30 cellular contexts compared by ENCODE assay signal in the genomic region with DNA sequence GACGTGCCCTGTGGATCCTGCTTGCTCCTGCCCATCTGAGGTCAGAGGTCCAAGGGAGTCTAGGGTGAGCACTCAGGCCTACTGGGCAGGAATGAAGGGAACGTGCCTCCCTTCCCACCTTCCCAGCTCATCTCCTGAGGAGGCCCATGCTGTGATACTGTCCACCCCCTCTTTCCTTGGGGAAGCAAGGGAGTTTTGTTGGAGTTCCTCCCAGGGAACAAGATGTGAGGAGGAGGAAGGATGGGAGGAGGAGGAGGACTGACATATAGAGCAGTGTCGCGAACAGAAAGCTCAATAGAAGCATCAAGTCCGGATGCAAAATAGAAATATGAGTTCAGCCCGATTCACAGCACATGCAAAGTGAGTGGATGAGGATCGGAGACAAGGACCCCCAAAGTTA. TPM values are rescaled to one million over a fixed set of nuclear protein-coding genes. Genes with fewer than 3 reads are reported as not detected.
"Had no signal": no experiment of that assay in that cellular context is flagged by ENCODE, and none has a peak within 500 bp of the region (broad histone marks: within the 10 kb centered on the region; RNA-seq: fewer than 3 reads in every experiment).

No MANE protein-coding gene starts in this region.

- H3K9me3 ChIP-seq: left ventricle myocardium inferior, lower lobe of right lung, pancreas, right lobe of liver, spleen, testis, tibial nerve, upper lobe of right lung had no signal

- H3K27ac Mint-ChIP-seq: immature natural killer cell; memory B cell; mesothelial cell of epicardium; progenitor cell of endocrine pancreas; stimulated activated memory B cell treated with anti-CD40 and anti-IgM and Interleukin-4, amounts not matched to agents 10 μg/mL and 1 μg/mL and 100 μg/mL, for 72 hours; stimulated activated naive CD8-positive, alpha-beta T cell treated with anti-CD3 and anti-CD28 coated beads, Interleukin-15, Interleukin-2, amounts not matched to agents 100 ng/mL and 50 ng/mL, for 24 hours had no signal

- H3K9me3 Mint-ChIP-seq: central memory CD8-positive, alpha-beta T cell; immature natural killer cell; memory B cell; mesothelial cell of epicardium; stimulated activated memory B cell treated with anti-CD40 and anti-IgM and Interleukin-4, amounts not matched to agents 10 μg/mL and 1 μg/mL and 100 μg/mL, for 72 hours; stimulated activated naive CD8-positive, alpha-beta T cell treated with anti-CD3 and anti-CD28 coated beads, Interleukin-15, Interleukin-2, amounts not matched to agents 100 ng/mL and 50 ng/mL, for 24 hours had no signal

- ATAC-seq: esophagus mucosa; lower lobe of right lung; pancreas; right lobe of liver; stimulated activated memory B cell treated with anti-CD40 and anti-IgM and Interleukin-4, amounts not matched to agents 10 μg/mL and 1 μg/mL and 100 μg/mL, for 72 hours; upper lobe of right lung had no signal

- H3K27ac ChIP-seq: left ventricle myocardium inferior, lower lobe of right lung, pancreas, right lobe of liver, spleen, testis, tibial nerve, upper lobe of right lung had no signal

- H3K36me3 ChIP-seq: left ventricle myocardium inferior, lower lobe of right lung, pancreas, right lobe of liver, spleen, tibial nerve, upper lobe of right lung had no signal

- H3K4me1 ChIP-seq: left ventricle myocardium inferior, lower lobe of right lung, pancreas, testis, tibial nerve, upper lobe of right lung had no signal

- H3K4me1 Mint-ChIP-seq: central memory CD8-positive, alpha-beta T cell; immature natural killer cell had no signal

- DNase-seq: cortex of kidney; effector CD8-positive, alpha-beta T cell; immature natural killer cell; left ventricle myocardium inferior; lower lobe of right lung; right lobe of liver; spleen; stimulated activated CD4-positive, alpha-beta T cell treated with anti-CD3 and anti-CD28 coated beads, Interleukin-15, amount 100 ng/mL, for 24 hours; stimulated activated CD4-positive, alpha-beta T cell treated with anti-CD3 and anti-CD28 coated beads, Interleukin-1b, Interleukin-23, amount 100 ng/mL, for 48 hours; stimulated activated CD4-positive, alpha-beta T cell treated with anti-CD3 and anti-CD28 coated beads, Interleukin-4, amount 100 ng/mL, for 24 hours; testis; upper lobe of right lung had no signal

- H3K36me3 Mint-ChIP-seq: immature natural killer cell; memory B cell; mesothelial cell of epicardium; stimulated activated memory B cell treated with anti-CD40 and anti-IgM and Interleukin-4, amounts not matched to agents 10 μg/mL and 1 μg/mL and 100 μg/mL, for 72 hours had no signal

- H3K27me3 Mint-ChIP-seq: central memory CD8-positive, alpha-beta T cell; memory B cell; stimulated activated memory B cell treated with anti-CD40 and anti-IgM and Interleukin-4, amounts not matched to agents 10 μg/mL and 1 μg/mL and 100 μg/mL, for 72 hours; stimulated activated naive CD8-positive, alpha-beta T cell treated with anti-CD3 and anti-CD28 coated beads, Interleukin-15, Interleukin-2, amounts not matched to agents 100 ng/mL and 50 ng/mL, for 24 hours had no signal

- FAIRE-seq: endometrium, frontal cortex, keratinocyte, pancreas had no signal

- H3K4me3 ChIP-seq: dorsolateral prefrontal cortex, left ventricle myocardium inferior, lower lobe of right lung, pancreas, right lobe of liver, spleen, testis, tibial nerve, upper lobe of right lung had no signal

- H3K4me3 Mint-ChIP-seq: central memory CD8-positive, alpha-beta T cell; immature natural killer cell; memory B cell; mesothelial cell of epicardium; stimulated activated memory B cell treated with anti-CD40 and anti-IgM and Interleukin-4, amounts not matched to agents 10 μg/mL and 1 μg/mL and 100 μg/mL, for 72 hours; stimulated activated naive CD8-positive, alpha-beta T cell treated with anti-CD3 and anti-CD28 coated beads, Interleukin-15, Interleukin-2, amounts not matched to agents 100 ng/mL and 50 ng/mL, for 24 hours had no signal

- H3K27me3 ChIP-seq: dorsolateral prefrontal cortex, pancreas, right lobe of liver, spleen, testis, tibial nerve, upper lobe of right lung had no signal

RNA-seq across cellular contexts. Expression of a gene that starts 41.0 kb away (rescaled TPM):
- total RNA-seq: esophagus mucosa, fibroblast of lung, left ventricle myocardium inferior, lower lobe of right lung, mesothelial cell of epicardium, mucosa of gallbladder, myocyte, pancreas, progenitor cell of endocrine pancreas, renal cortical epithelial cell, right lobe of liver, skeletal muscle tissue, spleen, tibial nerve, upper lobe of right lung had no signal
- polyA plus RNA-seq: immature natural killer cell, keratinocyte, pancreas had no signal

RNA-seq across cellular contexts. Expression of a gene that starts 58.7 kb away (rescaled TPM):
- total RNA-seq: progenitor cell of endocrine pancreas had no signal
- polyA plus RNA-seq: immature natural killer cell had no signal
